Comparison of ENCODE assay signal across 19 cellular contexts in the genomic region with DNA sequence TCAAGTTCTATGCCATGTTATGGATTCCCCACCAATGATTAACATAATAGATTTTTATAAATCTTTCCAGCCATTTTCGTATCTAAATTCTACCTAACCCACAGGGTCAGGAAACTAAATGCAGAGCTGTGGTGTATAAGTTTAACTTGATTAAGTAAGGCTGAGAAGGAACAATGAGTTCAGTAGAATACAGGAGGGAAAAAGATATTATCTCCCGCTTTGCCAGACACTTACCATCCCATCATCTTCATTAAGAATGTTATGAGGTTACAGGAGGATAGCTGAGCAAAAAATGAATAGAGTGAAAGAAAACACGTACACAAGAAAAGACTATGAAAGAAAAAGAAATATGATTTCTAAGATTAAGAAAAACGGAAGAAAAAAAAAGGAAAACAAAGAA.
"Had no signal": no experiment of that assay in that cellular context is flagged by ENCODE, and none has a peak within 500 bp of the region (broad histone marks: within the 10 kb centered on the region; RNA-seq: fewer than 3 reads in every experiment).

No MANE protein-coding gene starts in this region.

- H3K27ac ChIP-seq: RWPE1 had no signal

- DNase-seq: KBM-7, MV-4-11, NCI-H1048, NCI-H1105, NCI-H1417, NCI-H146, NCI-H1694 treated with DMSO at 0.1 percent for 48 hours, NCI-H1930, NCI-H2081, NCI-H2107, NCI-H2227 treated with DMSO at 0.1 percent for 48 hours, NCI-H510A, NCI-H524 treated with DMSO at 0.1 percent for 48 hours, NCI-H69, NCI-H774, PC-3, SHP77 had no signal

- ATAC-seq: Panc1, PC-3 had no signal
